ENCODE assay signal across 17 cellular contexts in the genomic region with DNA sequence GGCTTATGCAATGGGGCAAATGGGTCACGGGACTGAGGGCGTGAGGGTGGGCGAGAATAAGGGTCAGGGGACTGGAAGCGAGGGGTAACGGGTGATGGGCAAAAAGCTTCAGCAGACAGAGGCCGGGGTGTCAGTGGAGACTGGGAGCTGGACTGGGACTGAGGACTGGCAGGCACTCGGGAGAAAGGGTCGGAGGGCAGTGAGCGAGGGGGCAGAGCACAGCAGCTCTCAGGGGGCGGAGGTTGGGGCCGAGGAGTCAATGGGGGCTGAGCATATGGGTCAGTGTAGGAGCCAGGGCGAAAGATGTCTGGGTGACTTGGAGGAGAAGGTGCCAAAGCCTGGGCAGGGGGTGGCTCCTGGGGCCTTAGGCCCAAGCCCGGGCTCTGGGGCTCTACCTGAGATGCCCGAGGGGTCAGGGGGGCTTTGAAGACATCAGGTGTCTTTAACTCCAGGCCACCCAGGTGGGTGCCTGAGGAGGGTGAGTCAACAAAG. TPM values are rescaled to one million over a fixed set of nuclear protein-coding genes. Genes with fewer than 3 reads are reported as not detected.
DNase-seq lines count a peak whose midpoint lies in the region; ATAC-seq, FAIRE-seq and TF ChIP-seq lines count a peak whose summit lies in the region.
"Had no signal": no experiment of that assay in that cellular context is flagged by ENCODE, and none has a peak within 500 bp of the region (broad histone marks: within the 10 kb centered on the region; RNA-seq: fewer than 3 reads in every experiment).

No MANE protein-coding gene starts in this region.

- BruUV-seq in K562 (replicated peaks; lab: Mats Ljungman, UMichigan): no TSS peak

- H3K4me1 ChIP-seq in CD8-positive, alpha-beta memory T cell (ENCODE audit: insufficient read depth, low read length): no peaks in the 10 kb centered on the region
- H3K4me1 ChIP-seq in K562 (replicated peaks in 1 of 2; ENCODE audit: control insufficient read depth in 2 of 2, insufficient read depth in 2 of 2, low read length in 2 of 2) (0 out of 5 replicates have a peak, but pooled peaks cover 0 to 3% of the 10 kb centered on the region in 2 experiments), mucosa of descending colon (ENCODE audit: low read depth) (no peaks in the 10 kb centered on the region), SK-N-SH (ENCODE audit: control insufficient read depth in 1 of 2, insufficient read depth in 2 of 2, low read depth in 1 of 2, low read length in 1 of 2) (no peaks in the 10 kb centered on the region)
- H3K4me1 ChIP-seq: BLaER1, Peyer's patch had no signal

- no peak for DNase-seq in CD8-positive, alpha-beta memory T cell
- DNase-seq in K562 (ENCODE audit: extremely low read depth in 1 of 4, low spot score in 3 of 4) (no peak), mucosa of descending colon (peak in 2 of 3 donors; percentile 20 to 43), SK-N-SH (no peak), glutamatergic neuron (no peak)
- DNase-seq: CD8-positive, alpha-beta T cell; GOT3; KBM-7; NCI-H1105 treated with DMSO at 0.1 percent for 48 hours; NCI-H1694; NCI-H2081 treated with DMSO at 0.1 percent for 48 hours had no signal

- CTCF ChIA-PET in CD8-positive, alpha-beta memory T cell (lab: Charles Lee): interaction anchor here (0.8 to 2.6 kb wide), 3 partner anchors 9 to 58 kb away, joined by 3 to 8 read pairs (median 3); no protein-coding TSS in a partner anchor
- CTCF ChIA-PET in K562 (lab: Yijun Ruan, JAX; ENCODE audit: low intra/inter-chr PET ratio) (no interaction called here), SK-N-SH (lab: Yijun Ruan, JAX) (interaction anchor here (0.6 to 1.3 kb wide), 5 partner anchors 14 to 52 kb away, joined by 3 to 4 read pairs (median 3); no protein-coding TSS in a partner anchor)

- H3K4me1 Mint-ChIP-seq in CD8-positive, alpha-beta memory T cell: peaks cover 10 to 16% (median 16%) of the 10 kb centered on the region in 3 donors
- no peaks in the 10 kb centered on the region for H3K4me1 Mint-ChIP-seq in glutamatergic neuron (ENCODE audit: low read depth, unreplicated experiment)

- TF ChIP-seq POLR2A in K562 (conservative IDR thresholded peaks at IDR 0.05): no peak

- H3K36me3 ChIP-seq in CD8-positive, alpha-beta memory T cell (ENCODE audit: insufficient read depth, low read length): peaks cover 65% of the 10 kb centered on the region
- H3K36me3 ChIP-seq in K562 (ENCODE audit: control insufficient read depth, insufficient read depth, low read length): peaks cover 96% of the 10 kb centered on the region
- peaks cover 32% of the 10 kb centered on the region for H3K36me3 ChIP-seq in mucosa of descending colon (ENCODE audit: low read depth)
- H3K36me3 ChIP-seq in SK-N-SH (replicated peaks in 1 of 2; ENCODE audit: control insufficient read depth in 1 of 2, insufficient read depth in 2 of 2, low read length in 1 of 2): peaks cover 48 to 87% of the 10 kb centered on the region in 2 experiments

- TF ChIP-seq EP300 in K562 (IDR thresholded peaks at IDR 0.05; ENCODE audit: low read length) (no peak), SK-N-SH (IDR thresholded peaks at IDR 0.05; ENCODE audit: borderline replicate concordance in 1 of 2, low read depth in 1 of 2, low read length in 1 of 2) (no peak)

- no peak for TF ChIP-seq RAD21 in K562 (CRISPR knock-in tag; conservative IDR thresholded peaks at IDR 0.05 in 1 of 2, IDR thresholded peaks at IDR 0.05 in 1 of 2)
- TF ChIP-seq RAD21 in SK-N-SH (IDR thresholded peaks at IDR 0.05; ENCODE audit: low read length): no peak

- no peaks in the 10 kb centered on the region for H3K9me3 ChIP-seq in CD8-positive, alpha-beta memory T cell (ENCODE audit: low read length)
- H3K9me3 ChIP-seq in K562 (replicated peaks; ENCODE audit: control insufficient read depth, insufficient read depth, low read depth, low read length) (no peaks in the 10 kb centered on the region), mucosa of descending colon (no peaks in the 10 kb centered on the region), SK-N-SH (no peaks in the 10 kb centered on the region)
- H3K9me3 ChIP-seq: BLaER1, Peyer's patch had no signal

- intact Hi-C loops in K562 (cut with micrococcal nuclease) (no loop called here), mucosa of descending colon (cut with DNase I, micrococcal nuclease) (no loop called here)

- no peaks in the 10 kb centered on the region for H3F3A ChIP-seq in SK-N-SH (replicated peaks; ENCODE audit: insufficient read depth)

- no peak overlapping the region for H3K4me3 Mint-ChIP-seq in CD8-positive, alpha-beta memory T cell
- H3K4me3 Mint-ChIP-seq in glutamatergic neuron (ENCODE audit: unreplicated experiment): no peak overlapping the region
- H3K4me3 Mint-ChIP-seq: CD8-positive, alpha-beta T cell had no signal

- H3K27me3 ChIP-seq in CD8-positive, alpha-beta memory T cell (ENCODE audit: insufficient read depth, low read length, poor library complexity, severe bottlenecking): no peaks in the 10 kb centered on the region
- H3K27me3 ChIP-seq in K562 (ENCODE audit: control insufficient read depth in 2 of 2, insufficient read depth in 2 of 2, low read length in 2 of 2): no peaks in the 10 kb centered on the region
- H3K27me3 ChIP-seq in SK-N-SH (ENCODE audit: insufficient read depth): no peaks in the 10 kb centered on the region
- H3K27me3 ChIP-seq: BLaER1, Peyer's patch had no signal

- H3K9me2 ChIP-seq in SK-N-SH: no peaks in the 10 kb centered on the region

- WGBS in K562 (ENCODE audit: insufficient coverage, low coverage, missing lambda C conversion rate): 99% methylated on average over 8 of the region's 14 CpGs
- 92% methylated on average over 14 of the region's 14 CpGs for WGBS in SK-N-SH (ENCODE audit: low lambda C conversion rate)

- H3K27ac Mint-ChIP-seq in CD8-positive, alpha-beta memory T cell: peak overlapping the region in 5 of 8 donors; percentile 17 to 84 (median 63)
- H3K27ac Mint-ChIP-seq in glutamatergic neuron (ENCODE audit: unreplicated experiment): no peak overlapping the region
- H3K27ac Mint-ChIP-seq: CD8-positive, alpha-beta T cell had no signal

- H3K4me2 ChIP-seq in K562 (ENCODE audit: insufficient read depth, low read length) (no peak overlapping the region), SK-N-SH (no peak overlapping the region)
- H3K4me2 ChIP-seq: BLaER1 had no signal

- no peak overlapping the region for H3K4me3 ChIP-seq in CD8-positive, alpha-beta memory T cell (ENCODE audit: low read length)
- H3K4me3 ChIP-seq in K562 (no peak overlapping the region), mucosa of descending colon (no peak overlapping the region), SK-N-SH (ENCODE audit: low read depth in 2 of 2, low read length in 1 of 2) (no peak overlapping the region)
- H3K4me3 ChIP-seq: BLaER1, Peyer's patch had no signal

- H4K20me1 ChIP-seq in K562 (replicated peaks; ENCODE audit: control insufficient read depth, insufficient read depth, low read length) (peaks cover 4% of the 10 kb centered on the region), SK-N-SH (ENCODE audit: insufficient read depth) (no peaks in the 10 kb centered on the region)

- in situ Hi-C loops in K562 (cut with MboI): no loop called here

- H3K9ac ChIP-seq in K562 (ENCODE audit: insufficient read depth in 1 of 2, low read depth in 2 of 2, low read length in 2 of 2) (no peak overlapping the region), SK-N-SH (no peak overlapping the region)
- H3K9ac ChIP-seq: BLaER1 had no signal

- no peak for FAIRE-seq in K562 (lab: Jason Lieb, UNC)
- FAIRE-seq: D721Med, GM12891, GM19239 had no signal

- ATAC-seq in K562: no peak
- no peak for ATAC-seq in mucosa of descending colon
- ATAC-seq: CD8-positive, alpha-beta T cell; HCT116 had no signal

- no peak overlapping the region for H2AFZ ChIP-seq in K562 (ENCODE audit: low read depth, low read length)
- H2AFZ ChIP-seq in SK-N-SH (ENCODE audit: low read depth): no peak overlapping the region

- H3K79me2 ChIP-seq in K562 (ENCODE audit: control insufficient read depth, insufficient read depth, low read length): no peaks in the 10 kb centered on the region
- H3K79me2 ChIP-seq in SK-N-SH (ENCODE audit: insufficient read depth): no peaks in the 10 kb centered on the region

- H3K27me3 Mint-ChIP-seq in CD8-positive, alpha-beta memory T cell: no peaks in the 10 kb centered on the region
- H3K27me3 Mint-ChIP-seq in glutamatergic neuron (ENCODE audit: unreplicated experiment): no peaks in the 10 kb centered on the region

- H3K9me3 Mint-ChIP-seq in CD8-positive, alpha-beta memory T cell: no peaks in the 10 kb centered on the region
- peaks cover 3% of the 10 kb centered on the region for H3K9me3 Mint-ChIP-seq in glutamatergic neuron (ENCODE audit: unreplicated experiment)
- H3K9me3 Mint-ChIP-seq: CD8-positive, alpha-beta T cell had no signal

- H3K9me1 ChIP-seq in K562 (ENCODE audit: control insufficient read depth, insufficient read depth, low read length): no peaks in the 10 kb centered on the region

- POLR2A ChIA-PET in CD8-positive, alpha-beta memory T cell (lab: Charles Lee): no interaction called here
- POLR2A ChIA-PET in K562 (lab: Yijun Ruan, JAX) (interaction anchor here (0.7 to 12.9 kb wide), 4 partner anchors 16 to 91 kb away, joined by 3 to 78 read pairs (median 6); a partner anchor contains a TSS), SK-N-SH (lab: Yijun Ruan, JAX) (interaction anchor here (1.0 kb wide), 1 partner anchor 11 kb away, joined by 3 read pairs; no protein-coding TSS in a partner anchor)

- TF ChIP-seq CTCF in K562 (IDR thresholded peaks at IDR 0.05 in 2 of 3, conservative IDR thresholded peaks at IDR 0.05 in 1 of 3; ENCODE audit: insufficient read depth in 2 of 3, low read depth in 1 of 3, low read length in 3 of 3) (no peak), mucosa of descending colon (IDR thresholded peaks at IDR 0.05) (no peak), SK-N-SH (IDR thresholded peaks at IDR 0.05) (no peak), glutamatergic neuron (IDR thresholded peaks at IDR 0.05; ENCODE audit: partially characterized antibody, unreplicated experiment) (no peak)

- H3K36me3 Mint-ChIP-seq in CD8-positive, alpha-beta memory T cell: peaks cover 5 to 93% (median 14%) of the 10 kb centered on the region in 3 donors
- H3K36me3 Mint-ChIP-seq in glutamatergic neuron (ENCODE audit: unreplicated experiment): no peaks in the 10 kb centered on the region

- H3K27ac ChIP-seq in CD8-positive, alpha-beta memory T cell (ENCODE audit: low read depth, low read length): no peak overlapping the region
- H3K27ac ChIP-seq in K562 (ENCODE audit: extremely low read depth, low read depth, low read length): no peak overlapping the region
- no peak overlapping the region for H3K27ac ChIP-seq in SK-N-SH (ENCODE audit: low read depth in 2 of 2, low read length in 1 of 2)
- H3K27ac ChIP-seq: BLaER1, Peyer's patch had no signal

RNA-seq across cellular contexts. Expression of a gene that starts 20.2 kb away (rescaled TPM):
- 10 to 100 TPM; 79.4 to 79.7 TPM for total RNA-seq in CD8-positive, alpha-beta memory T cell
- polyA plus RNA-seq in CD8-positive, alpha-beta memory T cell: 22.8 TPM
- total RNA-seq in K562 (2011; cell fraction: chromatin; rRNA removed; ENCODE audit: low replicate concordance): 218 and 331 TPM in 2 replicates
- 143 and 150 TPM in 2 replicates for total RNA-seq in K562 (2011; cell fraction: nucleolus; rRNA removed)
- 136 and 138 TPM in 2 replicates for total RNA-seq in K562 (2011; cell fraction: nucleoplasm; rRNA removed)
- total RNA-seq in K562 (2014; rRNA removed): 17.5 and 23.5 TPM in 2 replicates
- total RNA-seq in K562 (2014; rRNA removed; fragmentation: Illumina TruSeq; extraction: Trizol): 10.5 and 10.6 TPM in 2 replicates
- total RNA-seq in K562 (2015; rRNA removed; fragmentation: Illumina TruSeq; extraction: Trizol): 13.7 and 20.1 TPM in 2 replicates
- total RNA-seq in K562 (2021): 89.5 and 93.7 TPM in 2 replicates
- 9.9 and 15.2 TPM in 2 replicates for polyA plus RNA-seq in K562 (2011; rRNA removed)
- polyA plus RNA-seq in K562 (2011; cell fraction: cytosol; rRNA removed): 9.3 and 9.7 TPM in 2 replicates
- polyA plus RNA-seq in K562 (2011; cell fraction: nucleus; rRNA removed): 68.2 and 72.0 TPM in 2 replicates
- 37.5 and 39.4 TPM in 2 replicates for polyA plus RNA-seq in K562 (2012)
- polyA plus RNA-seq in K562 (2014; fragmentation: Illumina TruSeq; extraction: Trizol): 53.8 and 73.7 TPM in 2 replicates
- 1 to 10 TPM in 1 of 2 experiments, under 1 TPM in 1; 0.22 to 1.4 TPM for polyA plus RNA-seq in K562 (2014; fragmentation: Nextera tagmentation; extraction: Ambion mirVana)
- polyA plus RNA-seq in K562 (2014; rRNA removed): 33.3 and 42.1 TPM in 2 replicates
- 18.1 and 20.1 TPM in 2 replicates for polyA minus RNA-seq in K562 (2011; rRNA and poly(A)+ RNA removed)
- polyA minus RNA-seq in K562 (2011; cell fraction: cytosol; rRNA and poly(A)+ RNA removed): 58.5 and 91.1 TPM in 2 replicates
- 19.0 and 36.2 TPM in 2 replicates for polyA minus RNA-seq in K562 (2011; cell fraction: nucleus; rRNA and poly(A)+ RNA removed)
- 100 to 1,000 TPM in 1 of 3 donors, 10 to 100 TPM in 2; 83.3 to 102 (median 88.5) TPM for total RNA-seq in mucosa of descending colon
- polyA plus RNA-seq in SK-N-SH (2012; rRNA removed): 16.3 and 30.5 TPM in 2 replicates
- 12.4 and 21.2 TPM in 2 replicates for polyA plus RNA-seq in SK-N-SH (2012; cell fraction: cytosol; rRNA removed)
- polyA plus RNA-seq in SK-N-SH (2012; cell fraction: nucleus; rRNA removed): 73.8 and 91.4 TPM in 2 replicates
- 144 TPM for total RNA-seq in glutamatergic neuron (ENCODE audit: unreplicated experiment)

RNA-seq across cellular contexts. Expression of a gene that starts 21.8 kb away (rescaled TPM):
- 10 to 100 TPM; 73.3 to 78.3 TPM for total RNA-seq in CD8-positive, alpha-beta memory T cell
- polyA plus RNA-seq in CD8-positive, alpha-beta memory T cell: 45.9 TPM
- 48.6 and 71.2 TPM in 2 replicates for total RNA-seq in K562 (2011; cell fraction: chromatin; rRNA removed; ENCODE audit: low replicate concordance)
- 26.7 and 27.0 TPM in 2 replicates for total RNA-seq in K562 (2011; cell fraction: nucleolus; rRNA removed)
- total RNA-seq in K562 (2011; cell fraction: nucleoplasm; rRNA removed): 42.8 and 56.8 TPM in 2 replicates
- total RNA-seq in K562 (2014; rRNA removed) (51.1 and 51.6 TPM in 2 replicates), K562 (2014; rRNA removed; fragmentation: Illumina TruSeq; extraction: Trizol) (79.1 and 86.8 TPM in 2 replicates), K562 (2015; rRNA removed; fragmentation: Illumina TruSeq; extraction: Trizol) (74.0 and 75.0 TPM in 2 replicates), K562 (2021) (49.3 and 51.9 TPM in 2 replicates), mucosa of descending colon (10 to 100 TPM; 51.5 to 60.1 (median 52.2) TPM), glutamatergic neuron (ENCODE audit: unreplicated experiment) (58.2 TPM)
- polyA plus RNA-seq in K562 (2011; rRNA removed) (109 TPM in 2 replicates), K562 (2014; fragmentation: Illumina TruSeq; extraction: Trizol) (95.8 and 108 TPM in 2 replicates), K562 (2014; fragmentation: Nextera tagmentation; extraction: Ambion mirVana) (100 to 1,000 TPM in 1 of 2 experiments, 10 to 100 TPM in 1; 82.7 to 126 TPM), K562 (2014; rRNA removed) (59.7 and 64.5 TPM in 2 replicates), SK-N-SH (2012; rRNA removed) (75.1 and 113 TPM in 2 replicates)
- polyA plus RNA-seq in K562 (2011; cell fraction: cytosol; rRNA removed): 85.7 and 115 TPM in 2 replicates
- polyA plus RNA-seq in K562 (2011; cell fraction: nucleus; rRNA removed): 31.1 and 53.9 TPM in 2 replicates
- polyA plus RNA-seq in K562 (2012): 53.3 and 68.9 TPM in 2 replicates
- polyA minus RNA-seq in K562 (2011; rRNA and poly(A)+ RNA removed): 57.9 and 64.9 TPM in 2 replicates
- 22.4 and 27.7 TPM in 2 replicates for polyA minus RNA-seq in K562 (2011; cell fraction: cytosol; rRNA and poly(A)+ RNA removed)
- polyA minus RNA-seq in K562 (2011; cell fraction: nucleus; rRNA and poly(A)+ RNA removed): 9.0 and 14.2 TPM in 2 replicates
- 90.8 and 99.1 TPM in 2 replicates for polyA plus RNA-seq in SK-N-SH (2012; cell fraction: cytosol; rRNA removed)
- polyA plus RNA-seq in SK-N-SH (2012; cell fraction: nucleus; rRNA removed): 50.3 and 85.4 TPM in 2 replicates

RNA-seq across cellular contexts. Expression of a gene that starts 29.4 kb away (rescaled TPM):
- total RNA-seq in CD8-positive, alpha-beta memory T cell: 10 to 100 TPM; 10.1 to 10.2 TPM
- 8.0 TPM for polyA plus RNA-seq in CD8-positive, alpha-beta memory T cell
- total RNA-seq in K562 (2011; cell fraction: chromatin; rRNA removed; ENCODE audit: low replicate concordance): 4.6 and 10.2 TPM in 2 replicates
- 9.2 and 10.9 TPM in 2 replicates for total RNA-seq in K562 (2011; cell fraction: nucleolus; rRNA removed)
- total RNA-seq in K562 (2011; cell fraction: nucleoplasm; rRNA removed): 6.1 and 7.3 TPM in 2 replicates
- 6.8 and 7.2 TPM in 2 replicates for total RNA-seq in K562 (2014; rRNA removed)
- 8.2 and 8.5 TPM in 2 replicates for total RNA-seq in K562 (2014; rRNA removed; fragmentation: Illumina TruSeq; extraction: Trizol)
- total RNA-seq in K562 (2015; rRNA removed; fragmentation: Illumina TruSeq; extraction: Trizol): 4.0 and 4.3 TPM in 2 replicates
- 7.7 and 8.8 TPM in 2 replicates for total RNA-seq in K562 (2021)
- 8.1 and 10.4 TPM in 2 replicates for polyA plus RNA-seq in K562 (2011; rRNA removed)
- polyA plus RNA-seq in K562 (2011; cell fraction: cytosol; rRNA removed): 9.1 and 11.5 TPM in 2 replicates
- 13.8 and 23.9 TPM in 2 replicates for polyA plus RNA-seq in K562 (2011; cell fraction: nucleus; rRNA removed)
- polyA plus RNA-seq in K562 (2012): 5.5 and 12.1 TPM in 2 replicates
- 7.0 and 9.7 TPM in 2 replicates for polyA plus RNA-seq in K562 (2014; fragmentation: Illumina TruSeq; extraction: Trizol)
- polyA plus RNA-seq in K562 (2014; fragmentation: Nextera tagmentation; extraction: Ambion mirVana): 10 to 100 TPM; 27.4 to 36.1 TPM
- 10.0 and 14.4 TPM in 2 replicates for polyA plus RNA-seq in K562 (2014; rRNA removed)
- polyA minus RNA-seq in K562 (2011; rRNA and poly(A)+ RNA removed): 5.4 and 5.5 TPM in 2 replicates
- polyA minus RNA-seq in K562 (2011; cell fraction: cytosol; rRNA and poly(A)+ RNA removed): 3.2 and 3.9 TPM in 2 replicates
- polyA minus RNA-seq in K562 (2011; cell fraction: nucleus; rRNA and poly(A)+ RNA removed): 2.3 and 4.0 TPM in 2 replicates
- under 1 TPM; 0.23 to 0.58 (median 0.38) TPM for total RNA-seq in mucosa of descending colon
- polyA plus RNA-seq in SK-N-SH (2012; rRNA removed): 2.2 and 2.3 TPM in 2 replicates
- 1.6 and 2.9 TPM in 2 replicates for polyA plus RNA-seq in SK-N-SH (2012; cell fraction: cytosol; rRNA removed)
- polyA plus RNA-seq in SK-N-SH (2012; cell fraction: nucleus; rRNA removed): 1.4 and 2.4 TPM in 2 replicates
- 2.3 TPM for total RNA-seq in glutamatergic neuron (ENCODE audit: unreplicated experiment)
- total RNA-seq: Peyer's patch had no signal

RNA-seq across cellular contexts. Expression of a gene that starts 41.2 kb away (rescaled TPM):
- under 1 TPM; 0.33 to 0.39 TPM for total RNA-seq in CD8-positive, alpha-beta memory T cell
- not detected for polyA plus RNA-seq in CD8-positive, alpha-beta memory T cell
- 1.2 and 2.3 TPM in 2 replicates for total RNA-seq in K562 (2011; cell fraction: chromatin; rRNA removed; ENCODE audit: low replicate concordance)
- total RNA-seq in K562 (2011; cell fraction: nucleolus; rRNA removed): 1.7 TPM in 2 replicates
- total RNA-seq in K562 (2011; cell fraction: nucleoplasm; rRNA removed): 0.92 and 1.0 TPM in 2 replicates
- total RNA-seq in K562 (2014; rRNA removed): 2.5 and 3.6 TPM in 2 replicates
- 0.99 and 1.4 TPM in 2 replicates for total RNA-seq in K562 (2014; rRNA removed; fragmentation: Illumina TruSeq; extraction: Trizol)
- 2.3 and 2.5 TPM in 2 replicates for total RNA-seq in K562 (2015; rRNA removed; fragmentation: Illumina TruSeq; extraction: Trizol)
- total RNA-seq in K562 (2021): 3.4 and 3.6 TPM in 2 replicates
- 0.31 and 0.42 TPM in 2 replicates for polyA plus RNA-seq in K562 (2011; rRNA removed)
- 0.31 and 0.69 TPM in 2 replicates for polyA plus RNA-seq in K562 (2011; cell fraction: cytosol; rRNA removed)
- polyA plus RNA-seq in K562 (2011; cell fraction: nucleus; rRNA removed): 0.53 and 1.2 TPM in 2 replicates
- polyA plus RNA-seq in K562 (2012): 0.55 and 1.8 TPM in 2 replicates
- polyA plus RNA-seq in K562 (2014; fragmentation: Illumina TruSeq; extraction: Trizol): 1.6 and 1.9 TPM in 2 replicates
- under 1 TPM; 0.03 to 0.13 TPM for polyA plus RNA-seq in K562 (2014; fragmentation: Nextera tagmentation; extraction: Ambion mirVana)
- 2.2 and 2.4 TPM in 2 replicates for polyA plus RNA-seq in K562 (2014; rRNA removed)
- 0.24 and 0.70 TPM in 2 replicates for polyA minus RNA-seq in K562 (2011; rRNA and poly(A)+ RNA removed)
- 0.64 and 0.76 TPM in 2 replicates for polyA minus RNA-seq in K562 (2011; cell fraction: cytosol; rRNA and poly(A)+ RNA removed)
- polyA minus RNA-seq in K562 (2011; cell fraction: nucleus; rRNA and poly(A)+ RNA removed): 0.56 and 0.81 TPM in 2 replicates
- total RNA-seq in mucosa of descending colon: under 1 TPM in 1 of 3 donors, not detected in 2; 0.12 TPM
- 0.20 and 0.24 TPM in 2 replicates for polyA plus RNA-seq in SK-N-SH (2012; rRNA removed)
- 0.17 TPM in 2 replicates for polyA plus RNA-seq in SK-N-SH (2012; cell fraction: cytosol; rRNA removed)
- 0.99 and 1.4 TPM in 2 replicates for polyA plus RNA-seq in SK-N-SH (2012; cell fraction: nucleus; rRNA removed)
- 6.4 TPM for total RNA-seq in glutamatergic neuron (ENCODE audit: unreplicated experiment)

RNA-seq across cellular contexts. Expression of a gene that starts 54.2 kb away (rescaled TPM):
- under 1 TPM in 1 of 2 experiments, not detected in 1; 0.04 TPM for total RNA-seq in CD8-positive, alpha-beta memory T cell
- polyA plus RNA-seq in CD8-positive, alpha-beta memory T cell: not detected
- total RNA-seq in K562 (2011; cell fraction: chromatin; rRNA removed; ENCODE audit: low replicate concordance): 2.7 and 5.1 TPM in 2 replicates
- 2.7 and 3.2 TPM in 2 replicates for total RNA-seq in K562 (2011; cell fraction: nucleolus; rRNA removed)
- total RNA-seq in K562 (2011; cell fraction: nucleoplasm; rRNA removed): 2.7 and 3.6 TPM in 2 replicates
- 1.7 and 2.6 TPM in 2 replicates for total RNA-seq in K562 (2014; rRNA removed)
- total RNA-seq in K562 (2014; rRNA removed; fragmentation: Illumina TruSeq; extraction: Trizol): 0.40 and 0.45 TPM in 2 replicates
- total RNA-seq in K562 (2015; rRNA removed; fragmentation: Illumina TruSeq; extraction: Trizol): 1.1 and 1.2 TPM in 2 replicates
- total RNA-seq in K562 (2021): 2.2 and 2.3 TPM in 2 replicates
- 0.29 and 2.4 TPM in 2 replicates for polyA plus RNA-seq in K562 (2011; rRNA removed)
- polyA plus RNA-seq in K562 (2011; cell fraction: cytosol; rRNA removed): 1.1 and 2.6 TPM in 2 replicates
- 1.0 and 4.5 TPM in 2 replicates for polyA plus RNA-seq in K562 (2011; cell fraction: nucleus; rRNA removed)
- 1.8 and 1.9 TPM in 2 replicates for polyA plus RNA-seq in K562 (2012)
- 0.54 and 0.60 TPM in 2 replicates for polyA plus RNA-seq in K562 (2014; fragmentation: Illumina TruSeq; extraction: Trizol)
- under 1 TPM; 0.07 to 0.11 TPM for polyA plus RNA-seq in K562 (2014; fragmentation: Nextera tagmentation; extraction: Ambion mirVana)
- 1.8 and 2.4 TPM in 2 replicates for polyA plus RNA-seq in K562 (2014; rRNA removed)
- 0.53 and 1.9 TPM in 2 replicates for polyA minus RNA-seq in K562 (2011; rRNA and poly(A)+ RNA removed)
- polyA minus RNA-seq in K562 (2011; cell fraction: cytosol; rRNA and poly(A)+ RNA removed): 0.86 and 4.6 TPM in 2 replicates
- 1.1 and 6.0 TPM in 2 replicates for polyA minus RNA-seq in K562 (2011; cell fraction: nucleus; rRNA and poly(A)+ RNA removed)
- under 1 TPM; 0.26 to 0.54 (median 0.46) TPM for total RNA-seq in mucosa of descending colon
- polyA plus RNA-seq in SK-N-SH (2012; rRNA removed): 0.08 and 0.13 TPM in 2 replicates
- 0.03 and 0.08 TPM in 2 replicates for polyA plus RNA-seq in SK-N-SH (2012; cell fraction: cytosol; rRNA removed)
- polyA plus RNA-seq in SK-N-SH (2012; cell fraction: nucleus; rRNA removed): 0.12 and 0.14 TPM in 2 replicates
- 1.2 TPM for total RNA-seq in glutamatergic neuron (ENCODE audit: unreplicated experiment)

Comparison
In these comparisons a context has a peak if more than half of its experiments do, and no peak if none do; other contexts are left out.
1. DNase-seq: peak in mucosa of descending colon (2 of 3); none in CD8-positive, alpha-beta memory T cell (0 of 5), K562 (0 of 4), SK-N-SH (single experiment) and glutamatergic neuron (single experiment).